In genomic region chr6:30828027-30828962, GRCh38 we compare ENCODE assay signal across 8 cellular contexts. TPM values are rescaled to one million over a fixed set of nuclear protein-coding genes. Genes with fewer than 3 reads are reported as not detected.
A peak's percentile ranks its signal among the peaks of the same experiment; 100 is the strongest.
DNase-seq lines count a peak whose midpoint lies in the region; ATAC-seq, FAIRE-seq and TF ChIP-seq lines count a peak whose summit lies in the region.

No MANE protein-coding gene starts in this region.

- peak overlapping the region; percentile 81 for H3K4me3 Mint-ChIP-seq in activated naive CD8-positive, alpha-beta T cell treated with anti-CD3 and anti-CD28 coated beads, Interleukin-2, amount 50 U/mL, for 24 hours

- intact Hi-C loops in Right ventricle myocardium superior (cut with DNase I) = loop anchor here (2.0 to 5.0 kb wide), 2 partner anchors 51 to 254 kb away; no protein-coding TSS in a partner anchor
- intact Hi-C loops in pancreas (cut with DNase I) = loop anchor here in 1 of 3 donors (10.0 kb wide), 1 partner anchor 257 kb away; no protein-coding TSS in a partner anchor

- H3F3A ChIP-seq in DOHH2 (ENCODE audit: control insufficient read depth, insufficient read depth) = no peaks in the 10 kb centered on the region
- H3F3A ChIP-seq in MM.1S (ENCODE audit: insufficient read depth, low read length) = no peaks in the 10 kb centered on the region

- no peaks in the 10 kb centered on the region for H3K27me3 Mint-ChIP-seq in activated naive CD8-positive, alpha-beta T cell treated with anti-CD3 and anti-CD28 coated beads, Interleukin-2, amount 50 U/mL, for 24 hours

- H3K9me2 ChIP-seq in DOHH2 (replicated peaks; ENCODE audit: control insufficient read depth, low read length) (no peaks in the 10 kb centered on the region), MM.1S (replicated peaks; ENCODE audit: insufficient read depth, low read length) (no peaks in the 10 kb centered on the region)

- ATAC-seq in activated naive CD8-positive, alpha-beta T cell treated with anti-CD3 and anti-CD28 coated beads, Interleukin-2, amount 50 U/mL, for 24 hours = peak; percentile 76
- ATAC-seq in Right ventricle myocardium superior (ENCODE audit: poor library complexity) (peak; percentile 96), pancreas (peak; percentile 93 to 98 (median 96)), thoracic aorta (ENCODE audit: insufficient number of reproducible peaks, low FRiP score, low read depth) (peak; percentile 89), HG03460 (IDR thresholded peaks at IDR 0.05; ENCODE audit: unreplicated experiment) (no peak)

- H4K20me1 ChIP-seq in DOHH2 (ENCODE audit: control insufficient read depth, insufficient read depth, low read depth, low read length) (no peaks in the 10 kb centered on the region), MM.1S (ENCODE audit: insufficient read depth, low read length) (no peaks in the 10 kb centered on the region)

- H3K4me1 Mint-ChIP-seq in activated naive CD8-positive, alpha-beta T cell treated with anti-CD3 and anti-CD28 coated beads, Interleukin-2, amount 50 U/mL, for 24 hours = peaks cover 75% of the 10 kb centered on the region

- no peak overlapping the region for H2AFZ ChIP-seq in MM.1S (ENCODE audit: low read length)

- H3K4me3 ChIP-seq in DOHH2 (ENCODE audit: low read length) = no peak overlapping the region
- no peak overlapping the region for H3K4me3 ChIP-seq in MM.1S (ENCODE audit: low read length)
- H3K4me3 ChIP-seq in pancreas = no peak overlapping the region
- peak overlapping the region; percentile 23 for H3K4me3 ChIP-seq in thoracic aorta

- DNase-seq in MM.1S (peak; percentile 58), SW480 (ENCODE audit: low spot score) (peak; percentile 73), Right ventricle myocardium superior (peak; percentile 91), pancreas (peak; percentile 81 to 92 (median 86)), thoracic aorta (ENCODE audit: low spot score) (peak; percentile 67)
- peak; percentile 92 for DNase-seq in activated naive CD8-positive, alpha-beta T cell treated with anti-CD3 and anti-CD28 coated beads, Interleukin-2, amount 50 U/mL, for 24 hours

- H3K9me3 ChIP-seq in DOHH2 (ENCODE audit: control insufficient read depth, insufficient read depth, low read length) = no peaks in the 10 kb centered on the region
- H3K9me3 ChIP-seq in MM.1S (replicated peaks; ENCODE audit: insufficient read depth, low read length) = no peaks in the 10 kb centered on the region
- no peaks in the 10 kb centered on the region for H3K9me3 ChIP-seq in pancreas
- no peaks in the 10 kb centered on the region for H3K9me3 ChIP-seq in thoracic aorta

- H3K4me2 ChIP-seq in DOHH2 (ENCODE audit: low read length) = no peak overlapping the region
- no peak overlapping the region for H3K4me2 ChIP-seq in MM.1S (ENCODE audit: low read depth, low read length)

- peak overlapping the region; percentile 96 for H3K27ac Mint-ChIP-seq in activated naive CD8-positive, alpha-beta T cell treated with anti-CD3 and anti-CD28 coated beads, Interleukin-2, amount 50 U/mL, for 24 hours

- TF ChIP-seq CTCF in DOHH2 (IDR thresholded peaks at IDR 0.05; ENCODE audit: low read depth, low read length, poor library complexity, severe bottlenecking) = peak; percentile 84
- TF ChIP-seq CTCF in MM.1S (IDR thresholded peaks at IDR 0.05; ENCODE audit: low read length) = peak; percentile 83
- peak; percentile 87 to 93 (median 89) for TF ChIP-seq CTCF in pancreas (IDR thresholded peaks at IDR 0.05)
- peak; percentile 93 for TF ChIP-seq CTCF in thoracic aorta (IDR thresholded peaks at IDR 0.05)

- no peaks in the 10 kb centered on the region for H3K36me3 ChIP-seq in DOHH2 (ENCODE audit: control insufficient read depth, low read length)
- no peaks in the 10 kb centered on the region for H3K36me3 ChIP-seq in MM.1S (replicated peaks; ENCODE audit: insufficient read depth, low read length)
- no peaks in the 10 kb centered on the region for H3K36me3 ChIP-seq in pancreas
- H3K36me3 ChIP-seq in thoracic aorta = no peaks in the 10 kb centered on the region

- peak; percentile 86 for FAIRE-seq in pancreas (lab: Jason Lieb, UNC)

- H3K79me2 ChIP-seq in DOHH2 (ENCODE audit: control insufficient read depth, low read length) (no peaks in the 10 kb centered on the region), MM.1S (ENCODE audit: low read length) (no peaks in the 10 kb centered on the region)

- no peak overlapping the region for H3K27ac ChIP-seq in DOHH2 (ENCODE audit: low read depth, low read length)
- no peak overlapping the region for H3K27ac ChIP-seq in MM.1S (ENCODE audit: low read length)
- peak overlapping the region in 2 of 4 donors; percentile 29 to 72 for H3K27ac ChIP-seq in pancreas
- peak overlapping the region; percentile 39 to 64 for H3K27ac ChIP-seq in thoracic aorta

- peaks cover 10% of the 10 kb centered on the region for H3K4me1 ChIP-seq in DOHH2 (ENCODE audit: control insufficient read depth, low read length)
- H3K4me1 ChIP-seq in MM.1S (ENCODE audit: low read length) = no peaks in the 10 kb centered on the region
- peaks cover 0 to 6% (median 0%) of the 10 kb centered on the region in 3 donors for H3K4me1 ChIP-seq in pancreas
- peaks cover 4 to 23% of the 10 kb centered on the region in 2 donors for H3K4me1 ChIP-seq in thoracic aorta (ENCODE audit: control insufficient read depth in 1 of 2, low read depth in 2 of 2)

- H3K36me3 Mint-ChIP-seq in activated naive CD8-positive, alpha-beta T cell treated with anti-CD3 and anti-CD28 coated beads, Interleukin-2, amount 50 U/mL, for 24 hours (ENCODE audit: low read depth) = peaks cover 3% of the 10 kb centered on the region

- H3K9ac ChIP-seq in MM.1S (ENCODE audit: low read length) = no peak overlapping the region

- H3K27me3 ChIP-seq in DOHH2 (ENCODE audit: control insufficient read depth, low read length) (peaks cover 13% of the 10 kb centered on the region), MM.1S (replicated peaks; ENCODE audit: insufficient read depth, low read length) (peaks cover 17% of the 10 kb centered on the region), pancreas (no peaks in the 10 kb centered on the region), thoracic aorta (replicated peaks; ENCODE audit: insufficient read depth) (no peaks in the 10 kb centered on the region)

- WGBS in pancreas, 2 donors = 40 to 47% methylated on average over 12 of the region's 12 CpGs

- no peaks in the 10 kb centered on the region for H3K9me3 Mint-ChIP-seq in activated naive CD8-positive, alpha-beta T cell treated with anti-CD3 and anti-CD28 coated beads, Interleukin-2, amount 50 U/mL, for 24 hours

RNA-seq across cellular contexts. Expression of gene DDR1, which starts 56.0 kb away (rescaled TPM):
- total RNA-seq in Right ventricle myocardium superior = 23.2 TPM
- total RNA-seq in pancreas = 100 to 1,000 TPM in 4 of 6 donors, 10 to 100 TPM in 2; 92.7 to 160 (median 118) TPM
- polyA plus RNA-seq in pancreas = 100 to 1,000 TPM; 103 to 149 TPM
- 10 to 100 TPM; 22.1 to 23.8 TPM for total RNA-seq in thoracic aorta

Comparison
In these comparisons a context has a peak if more than half of its experiments do, and no peak if none do; other contexts are left out.
1. H3K27ac ChIP-seq: peak in thoracic aorta (2 of 2); none in DOHH2 (single experiment) and MM.1S (single experiment).
2. Peak in every context shown above with its lines, with median percentiles within 50 percentile points of each other: CTCF ChIP-seq and DNase-seq.